Comparison of ENCODE assay signal across 33 cellular contexts in genomic region chr14:22285991-22286390, GRCh38.
"Had no signal": no experiment of that assay in that cellular context is flagged by ENCODE, and none has a peak within 500 bp of the region (broad histone marks: within the 10 kb centered on the region; RNA-seq: fewer than 3 reads in every experiment).

No MANE protein-coding gene starts in this region.

- H3K27ac Mint-ChIP-seq: activated CD4-positive, alpha-beta T cell treated with anti-CD3 and anti-CD28 coated beads, Interleukin-2, amount 10 ng/mL, durations not matched to agents 24 days and 14 days; activated CD8-positive, alpha-beta T cell treated with anti-CD3 and anti-CD28 coated beads for 36 hours; activated naive CD4-positive, alpha-beta T cell treated with anti-CD3 and anti-CD28 coated beads, Interleukin-2, amount 50 U/mL, for 24 hours; activated naive CD8-positive, alpha-beta T cell treated with anti-CD3 and anti-CD28 coated beads, Interleukin-2, amount 10 ng/mL, durations not matched to agents 7 days and 5 days; activated T-cell treated with anti-CD3 and anti-CD28 coated beads, Interleukin-2, amount 50 U/mL, for 72 hours; activated T-helper 2 cell treated with anti-CD3 and anti-CD28 coated beads, Interferon-gamma antibody, Interleukin-2, Interleukin-4, amounts not matched to agents 10 μg/mL and 5 μg/mL and 100 μg/mL, durations not matched to agents 14 hours and 24 hours and 36 hours had no signal

- H3K27me3 ChIP-seq: ascending aorta, cardiac muscle cell, MG63 had no signal

- H3K9me3 ChIP-seq: ascending aorta, MG63 had no signal

- H3K4me3 Mint-ChIP-seq: activated CD4-positive, alpha-beta T cell treated with anti-CD3 and anti-CD28 coated beads, Interleukin-2, amount 10 ng/mL, durations not matched to agents 24 days and 14 days; activated CD8-positive, alpha-beta T cell treated with anti-CD3 and anti-CD28 coated beads for 36 hours; activated naive CD4-positive, alpha-beta T cell treated with anti-CD3 and anti-CD28 coated beads, Interleukin-2, amount 50 U/mL, for 24 hours; activated naive CD8-positive, alpha-beta T cell treated with anti-CD3 and anti-CD28 coated beads, Interleukin-2, amount 10 ng/mL, durations not matched to agents 7 days and 5 days; activated T-cell treated with anti-CD3 and anti-CD28 coated beads, Interleukin-2, amount 50 U/mL, for 72 hours; central memory CD8-positive, alpha-beta T cell had no signal

- H3K27ac ChIP-seq: ascending aorta, cardiac muscle cell, KMS-11, PC-9, RWPE1 had no signal

- H3K36me3 ChIP-seq: ascending aorta, cardiac muscle cell, MG63 had no signal

- H3K4me1 ChIP-seq: ascending aorta had no signal

- DNase-seq: activated CD4-positive, alpha-beta T cell treated with anti-CD3 and anti-CD28 coated beads, Interleukin-2, amount 10 ng/mL, durations not matched to agents 24 days and 14 days; activated CD4-positive, alpha-beta T cell treated with anti-CD3 and anti-CD28 coated beads, Interleukin-2, amount 50 U/mL, for 4 hours; activated CD8-positive, alpha-beta T cell treated with anti-CD3 and anti-CD28 coated beads for 36 hours; activated gamma-delta T cell; activated naive CD4-positive, alpha-beta T cell treated with Interleukin-2 at 50 U/mL for 16 hours; activated naive CD8-positive, alpha-beta T cell treated with anti-CD3 and anti-CD28 coated beads, Interleukin-2, amount 10 ng/mL, durations not matched to agents 7 days and 5 days; activated T-cell treated with anti-CD3 and anti-CD28 coated beads, Interleukin-2, amount 50 U/mL, for 1 hour; activated T-cell treated with anti-CD3 and anti-CD28 coated beads, Interleukin-2, amount 50 U/mL, for 72 hours; amygdala; MG63; NCI-H1048; NCI-H1105 treated with DMSO at 0.1 percent for 48 hours; NCI-H1436; NCI-H1694; NCI-H1930; NCI-H2081 treated with DMSO at 0.1 percent for 48 hours; NCI-H345; NCI-H524 treated with DMSO at 0.1 percent for 48 hours; NK-92 treated with Interleukin-12 subunit alpha and Interleukin-12 subunit beta, amount 100 ng/mL, for 24 hours; PC-9; SIG-M5; T-helper 1 cell; T-helper 2 cell; T-helper 9 cell had no signal

- H3K27me3 Mint-ChIP-seq: activated CD4-positive, alpha-beta T cell treated with anti-CD3 and anti-CD28 coated beads, Interleukin-2, amount 10 ng/mL, durations not matched to agents 24 days and 14 days; activated CD8-positive, alpha-beta T cell treated with anti-CD3 and anti-CD28 coated beads for 36 hours; activated naive CD4-positive, alpha-beta T cell treated with anti-CD3 and anti-CD28 coated beads, Interleukin-2, amount 50 U/mL, for 24 hours; activated naive CD8-positive, alpha-beta T cell treated with anti-CD3 and anti-CD28 coated beads, Interleukin-2, amount 10 ng/mL, durations not matched to agents 7 days and 5 days; central memory CD8-positive, alpha-beta T cell had no signal

- H3K36me3 Mint-ChIP-seq: activated naive CD4-positive, alpha-beta T cell treated with anti-CD3 and anti-CD28 coated beads, Interleukin-2, amount 50 U/mL, for 24 hours; activated naive CD8-positive, alpha-beta T cell treated with anti-CD3 and anti-CD28 coated beads, Interleukin-2, amount 10 ng/mL, durations not matched to agents 7 days and 5 days had no signal

- H3K4me1 Mint-ChIP-seq: activated CD4-positive, alpha-beta T cell treated with anti-CD3 and anti-CD28 coated beads, Interleukin-2, amount 10 ng/mL, durations not matched to agents 24 days and 14 days; activated naive CD4-positive, alpha-beta T cell treated with anti-CD3 and anti-CD28 coated beads, Interleukin-2, amount 50 U/mL, for 24 hours; activated naive CD8-positive, alpha-beta T cell treated with anti-CD3 and anti-CD28 coated beads, Interleukin-2, amount 10 ng/mL, durations not matched to agents 7 days and 5 days; central memory CD8-positive, alpha-beta T cell had no signal

- H3K4me3 ChIP-seq: ascending aorta, cardiac muscle cell, MG63, PC-9 had no signal

- H3K9me3 Mint-ChIP-seq: activated CD4-positive, alpha-beta T cell treated with anti-CD3 and anti-CD28 coated beads, Interleukin-2, amount 10 ng/mL, durations not matched to agents 24 days and 14 days; activated CD8-positive, alpha-beta T cell treated with anti-CD3 and anti-CD28 coated beads for 36 hours; activated naive CD4-positive, alpha-beta T cell treated with anti-CD3 and anti-CD28 coated beads, Interleukin-2, amount 50 U/mL, for 24 hours; activated naive CD8-positive, alpha-beta T cell treated with anti-CD3 and anti-CD28 coated beads, Interleukin-2, amount 10 ng/mL, durations not matched to agents 7 days and 5 days; activated T-cell treated with anti-CD3 and anti-CD28 coated beads, Interleukin-2, amount 50 U/mL, for 72 hours; activated T-helper 2 cell treated with anti-CD3 and anti-CD28 coated beads, Interferon-gamma antibody, Interleukin-2, Interleukin-4, amounts not matched to agents 10 μg/mL and 5 μg/mL and 100 μg/mL, durations not matched to agents 14 hours and 24 hours and 36 hours; central memory CD8-positive, alpha-beta T cell had no signal

- H2AFZ ChIP-seq: PC-9 had no signal

- H3K4me2 ChIP-seq: KMS-11, PC-9 had no signal

- H3K9ac ChIP-seq: KMS-11 had no signal

- ATAC-seq: activated CD8-positive, alpha-beta T cell treated with anti-CD3 and anti-CD28 coated beads for 36 hours; activated T-cell treated with anti-CD3 and anti-CD28 coated beads, Interleukin-2, amount 50 U/mL, for 72 hours; Right ventricle myocardium inferior; SK-N-SH treated with all-trans-retinoic acid at 6 μM for 48 hours had no signal
